Comparison of ENCODE assay signal across 8 cellular contexts in genomic region chr4:56976878-56977320, GRCh38. TPM values are rescaled to one million over a fixed set of nuclear protein-coding genes. Genes with fewer than 3 reads are reported as not detected.
A peak's percentile ranks its signal among the peaks of the same experiment; 100 is the strongest.
DNase-seq lines count a peak whose midpoint lies in the region; ATAC-seq, FAIRE-seq and TF ChIP-seq lines count a peak whose summit lies in the region.

No MANE protein-coding gene starts in this region.

- H3K36me3 ChIP-seq in body of pancreas (replicated peaks in 1 of 2; ENCODE audit: insufficient read depth in 1 of 2, low read depth in 2 of 2) (peaks cover 17 to 18% of the 10 kb centered on the region in 2 donors), kidney epithelial cell (ENCODE audit: control insufficient read depth, insufficient read depth, low read length) (no peaks in the 10 kb centered on the region)

- FAIRE-seq in D721Med (lab: Jason Lieb, UNC) = no peak

- no peaks in the 10 kb centered on the region for H3K27me3 ChIP-seq in body of pancreas
- H3K27me3 ChIP-seq in kidney epithelial cell (ENCODE audit: control insufficient read depth, insufficient read depth, low read length) = no peaks in the 10 kb centered on the region

- H3K27ac ChIP-seq in body of pancreas = peak overlapping the region; percentile 72 to 94 (median 86)

- 0% methylated on average over 14 to 39 of the region's 45 CpGs for WGBS in body of pancreas, 2 donors

- peak in 1 of 3 donors; percentile 25 for TF ChIP-seq POLR2A in body of pancreas (IDR thresholded peaks at IDR 0.05)

- intact Hi-C loops in body of pancreas (cut with DNase I) = no loop called here

- H3K9me3 ChIP-seq in body of pancreas = peaks cover 0 to 10% (median 0%) of the 10 kb centered on the region in 3 donors

- ATAC-seq in GM18868 (IDR thresholded peaks at IDR 0.05; ENCODE audit: unreplicated experiment) (peak; percentile 30), HG03135 (IDR thresholded peaks at IDR 0.05; ENCODE audit: unreplicated experiment) (peak; percentile 31), SK-N-SH treated with all-trans-retinoic acid at 6 μM for 48 hours (peak; percentile 50), body of pancreas (peak; percentile 74)

- H3K4me1 ChIP-seq in body of pancreas = peaks cover 50% of the 10 kb centered on the region

- TF ChIP-seq CTCF in body of pancreas (IDR thresholded peaks at IDR 0.05) = peak in 4 of 7 experiments; percentile 28 to 44 (median 41)
- TF ChIP-seq CTCF in kidney epithelial cell (IDR thresholded peaks at IDR 0.05; ENCODE audit: insufficient read depth, low read length, poor library complexity, severe bottlenecking) = no peak
- no peak for TF ChIP-seq CTCF in D721Med (IDR thresholded peaks at IDR 0.05; ENCODE audit: insufficient read depth, missing control alignments)

- H3K4me3 ChIP-seq in body of pancreas = peak overlapping the region; percentile 89 to 95
- H3K4me3 ChIP-seq in kidney epithelial cell (ENCODE audit: low read depth, low read length) = peak overlapping the region; percentile 88

- DNase-seq in AG08396 (ENCODE audit: low spot score) (peak; percentile 54), body of pancreas (peak; percentile 78 to 83 (median 82)), kidney epithelial cell (ENCODE audit: low read depth) (no peak), D721Med (ENCODE audit: insufficient read length, low spot score) (no peak)
- DNase-seq in stimulated activated CD4-positive, alpha-beta T cell treated with anti-CD3 and anti-CD28 coated beads, Interleukin-4, amount 100 ng/mL, for 24 hours = peak; percentile 48

TF ChIP-seq in SK-N-SH treated with all-trans-retinoic acid at 6 μM for 48 hours, 23 proteins besides CTCF, POLR2A, EP300 and RAD21:
- TF ChIP-seq TOX (CRISPR knock-in tag; IDR thresholded peaks at IDR 0.05; ENCODE audit: borderline replicate concordance) (no peak), ZNF8 (CRISPR knock-in tag; IDR thresholded peaks at IDR 0.05) (no peak), ZFP3 (CRISPR knock-in tag; IDR thresholded peaks at IDR 0.05) (no peak), POU6F1 (CRISPR knock-in tag; IDR thresholded peaks at IDR 0.05; ENCODE audit: borderline replicate concordance, low read depth) (no peak), ARNTL (CRISPR knock-in tag; IDR thresholded peaks at IDR 0.05; ENCODE audit: borderline replicate concordance, low read depth) (no peak), ESRRG (CRISPR knock-in tag; IDR thresholded peaks at IDR 0.05) (no peak)
TF ChIP-seq in SK-N-SH treated with all-trans-retinoic acid at 6 μM for 48 hours: peak in this region for 0.

RNA-seq across cellular contexts. Expression of gene NOA1, which starts 0.5 kb away (rescaled TPM):
- total RNA-seq in body of pancreas (10 to 100 TPM; 27.7 to 30.6 TPM), kidney epithelial cell (25.1 and 27.3 TPM in 2 replicates)

RNA-seq across cellular contexts. Expression of gene POLR2B, which starts 1.8 kb away (rescaled TPM):
- total RNA-seq in body of pancreas = 10 to 100 TPM; 38.6 to 46.2 TPM
- 84.5 and 124 TPM in 2 replicates for total RNA-seq in kidney epithelial cell

Comparison
In these comparisons a context has a peak if more than half of its experiments do, and no peak if none do; other contexts are left out.
1. DNase-seq: peak in AG08396 (single experiment), body of pancreas (4 of 4) and stimulated activated CD4-positive, alpha-beta T cell treated with anti-CD3 and anti-CD28 coated beads, Interleukin-4, amount 100 ng/mL, for 24 hours (single experiment); none in kidney epithelial cell (single experiment) and D721Med (single experiment).
2. CTCF ChIP-seq: peak in body of pancreas (4 of 7); none in kidney epithelial cell (single experiment) and D721Med (single experiment).
3. Peak in every context shown above with its lines, with median percentiles within 50 percentile points of each other: ATAC-seq.